ENCODE assay signal across 2 cellular contexts in the genomic region with DNA sequence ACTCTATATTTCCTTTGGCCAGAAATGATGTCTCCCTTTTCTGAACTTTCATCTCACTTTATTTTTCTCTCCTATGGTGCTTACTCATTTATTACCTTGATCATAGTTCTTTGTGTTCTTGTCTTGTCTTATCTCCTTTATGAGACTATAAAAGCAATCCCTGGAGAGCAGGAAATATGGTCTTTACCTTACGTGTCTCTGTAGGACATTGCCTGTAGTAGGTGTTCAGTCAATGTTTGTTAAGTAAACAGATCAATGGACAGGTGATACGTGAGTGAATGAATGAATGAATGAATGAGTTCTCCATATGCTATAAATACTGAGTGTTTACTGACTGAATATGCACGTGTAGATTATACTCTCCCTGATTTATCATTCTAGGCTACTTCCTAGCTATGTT.
TF ChIP-seq lines count a peak whose summit lies in the region.

No MANE protein-coding gene starts in this region.

TF ChIP-seq in A549, 52 proteins besides CTCF, POLR2A, EP300 and RAD21:
- TF ChIP-seq, protein P1, sequence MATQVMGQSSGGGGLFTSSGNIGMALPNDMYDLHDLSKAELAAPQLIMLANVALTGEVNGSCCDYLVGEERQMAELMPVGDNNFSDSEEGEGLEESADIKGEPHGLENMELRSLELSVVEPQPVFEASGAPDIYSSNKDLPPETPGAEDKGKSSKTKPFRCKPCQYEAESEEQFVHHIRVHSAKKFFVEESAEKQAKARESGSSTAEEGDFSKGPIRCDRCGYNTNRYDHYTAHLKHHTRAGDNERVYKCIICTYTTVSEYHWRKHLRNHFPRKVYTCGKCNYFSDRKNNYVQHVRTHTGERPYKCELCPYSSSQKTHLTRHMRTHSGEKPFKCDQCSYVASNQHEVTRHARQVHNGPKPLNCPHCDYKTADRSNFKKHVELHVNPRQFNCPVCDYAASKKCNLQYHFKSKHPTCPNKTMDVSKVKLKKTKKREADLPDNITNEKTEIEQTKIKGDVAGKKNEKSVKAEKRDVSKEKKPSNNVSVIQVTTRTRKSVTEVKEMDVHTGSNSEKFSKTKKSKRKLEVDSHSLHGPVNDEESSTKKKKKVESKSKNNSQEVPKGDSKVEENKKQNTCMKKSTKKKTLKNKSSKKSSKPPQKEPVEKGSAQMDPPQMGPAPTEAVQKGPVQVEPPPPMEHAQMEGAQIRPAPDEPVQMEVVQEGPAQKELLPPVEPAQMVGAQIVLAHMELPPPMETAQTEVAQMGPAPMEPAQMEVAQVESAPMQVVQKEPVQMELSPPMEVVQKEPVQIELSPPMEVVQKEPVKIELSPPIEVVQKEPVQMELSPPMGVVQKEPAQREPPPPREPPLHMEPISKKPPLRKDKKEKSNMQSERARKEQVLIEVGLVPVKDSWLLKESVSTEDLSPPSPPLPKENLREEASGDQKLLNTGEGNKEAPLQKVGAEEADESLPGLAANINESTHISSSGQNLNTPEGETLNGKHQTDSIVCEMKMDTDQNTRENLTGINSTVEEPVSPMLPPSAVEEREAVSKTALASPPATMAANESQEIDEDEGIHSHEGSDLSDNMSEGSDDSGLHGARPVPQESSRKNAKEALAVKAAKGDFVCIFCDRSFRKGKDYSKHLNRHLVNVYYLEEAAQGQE (IDR thresholded peaks at IDR 0.05), result no peak
- no peak for TF ChIP-seq MAFK (IDR thresholded peaks at IDR 0.05; ENCODE audit: partially characterized antibody)
- TF ChIP-seq TP53 (CRISPR knock-in tag; IDR thresholded peaks at IDR 0.05), result no peak
- TF ChIP-seq NR3C1 (IDR thresholded peaks at IDR 0.05), result no peak
- TF ChIP-seq ZNF302 (CRISPR knock-in tag; IDR thresholded peaks at IDR 0.05), result no peak
- no peak for TF ChIP-seq SREBF2 (IDR thresholded peaks at IDR 0.05)
- TF ChIP-seq, protein P2, sequence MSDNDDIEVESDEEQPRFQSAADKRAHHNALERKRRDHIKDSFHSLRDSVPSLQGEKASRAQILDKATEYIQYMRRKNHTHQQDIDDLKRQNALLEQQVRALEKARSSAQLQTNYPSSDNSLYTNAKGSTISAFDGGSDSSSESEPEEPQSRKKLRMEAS (IDR thresholded peaks at IDR 0.05), result no peak
- no peak for TF ChIP-seq FOSB (CRISPR knock-in tag; IDR thresholded peaks at IDR 0.05)
- no peak for TF ChIP-seq CBX8 (IDR thresholded peaks at IDR 0.05)
- no peak for TF ChIP-seq RARB (CRISPR knock-in tag; IDR thresholded peaks at IDR 0.05)
- no peak for TF ChIP-seq RCOR1 (IDR thresholded peaks at IDR 0.05; ENCODE audit: low read depth, low read length)
- TF ChIP-seq JUN (IDR thresholded peaks at IDR 0.05), result no peak
- TF ChIP-seq ESRRA (IDR thresholded peaks at IDR 0.05; ENCODE audit: borderline replicate concordance, low read length), result no peak
- no peak for TF ChIP-seq MYC (IDR thresholded peaks at IDR 0.05; ENCODE audit: borderline replicate concordance, low read length)
- no peak for TF ChIP-seq CHD4 (IDR thresholded peaks at IDR 0.05; ENCODE audit: borderline replicate concordance)
- no peak for TF ChIP-seq FOSL2 (IDR thresholded peaks at IDR 0.05)
- TF ChIP-seq FOSL2 (CRISPR knock-in tag; IDR thresholded peaks at IDR 0.05), result no peak
- no peak for TF ChIP-seq GATA3 (IDR thresholded peaks at IDR 0.05; ENCODE audit: borderline replicate concordance)
- no peak for TF ChIP-seq ZSCAN20 (CRISPR knock-in tag; IDR thresholded peaks at IDR 0.05)
TF ChIP-seq in A549: peak in this region for 0.

TF ChIP-seq in K562, 482 proteins besides CTCF, POLR2A, EP300 and RAD21:
- TF ChIP-seq ZNF24 (IDR thresholded peaks at IDR 0.05) (peak; percentile 61), ZNF23 (CRISPR knock-in tag; IDR thresholded peaks at IDR 0.05) (no peak)
